In genomic region chr14:44369401-44370123, GRCh38 we compare ENCODE assay signal across 18 cellular contexts.
A peak's percentile ranks its signal among the peaks of the same experiment; 100 is the strongest.
DNase-seq lines count a peak whose midpoint lies in the region; ATAC-seq and TF ChIP-seq lines count a peak whose summit lies in the region.
"Had no signal": no experiment of that assay in that cellular context is flagged by ENCODE, and none has a peak within 500 bp of the region (broad histone marks: within the 10 kb centered on the region; RNA-seq: fewer than 3 reads in every experiment).

No MANE protein-coding gene starts in this region.

- H3K27ac ChIP-seq in Karpas-422 (ENCODE audit: low read length) (no peak overlapping the region), foreskin keratinocyte (no peak overlapping the region), sigmoid colon (no peak overlapping the region), aorta (ENCODE audit: low read depth in 1 of 2, low read length in 2 of 2) (no peak overlapping the region)
- H3K27ac ChIP-seq: Peyer's patch had no signal

- no peak overlapping the region for H3K4me2 ChIP-seq in Karpas-422 (ENCODE audit: low read depth, low read length, poor library complexity, severe bottlenecking)

- no peaks in the 10 kb centered on the region for H3K4me1 ChIP-seq in Karpas-422 (ENCODE audit: low read length)
- peaks cover 31% of the 10 kb centered on the region for H3K4me1 ChIP-seq in foreskin keratinocyte
- no peaks in the 10 kb centered on the region for H3K4me1 ChIP-seq in sigmoid colon
- no peaks in the 10 kb centered on the region for H3K4me1 ChIP-seq in aorta (ENCODE audit: control insufficient read depth in 1 of 2, insufficient read depth in 2 of 2, low read length in 2 of 2)
- H3K4me1 ChIP-seq: Peyer's patch had no signal

- no peak for TF ChIP-seq EP300 in sigmoid colon (IDR thresholded peaks at IDR 0.05)

- TF ChIP-seq CTCF in foreskin keratinocyte (conservative IDR thresholded peaks at IDR 0.05) = peak; percentile 9
- no peak for TF ChIP-seq CTCF in sigmoid colon (IDR thresholded peaks at IDR 0.05)

- H3K79me2 ChIP-seq in Karpas-422 (ENCODE audit: low read length) = no peaks in the 10 kb centered on the region

- peaks cover 4% of the 10 kb centered on the region for H3K9me3 ChIP-seq in Karpas-422 (ENCODE audit: low read length)
- peaks cover 0 to 4% (median 0%) of the 10 kb centered on the region in 4 donors for H3K9me3 ChIP-seq in sigmoid colon
- H3K9me3 ChIP-seq in aorta (ENCODE audit: control insufficient read depth, low read length) = no peaks in the 10 kb centered on the region

- no peak overlapping the region for H3K9ac ChIP-seq in Karpas-422 (ENCODE audit: low read length)

- peak; percentile 7 for DNase-seq in ACHN
- peak; percentile 60 for DNase-seq in Karpas-422
- DNase-seq in NCI-H748 treated with DMSO at 0.1 percent for 48 hours (lab: John Stamatoyannopoulos, UW) = peak; percentile 44
- peak in 1 of 2 donors; percentile 27 for DNase-seq in foreskin keratinocyte
- DNase-seq in sigmoid colon = no peak
- DNase-seq in GF-D8 (lab: John Stamatoyannopoulos, UW) = no peak
- DNase-seq in aorta = no peak
- DNase-seq: activated naive CD8-positive, alpha-beta T cell treated with anti-CD3 and anti-CD28 coated beads, Interleukin-2, amount 50 U/mL, for 24 hours; effector memory CD4-positive, alpha-beta T cell; HFFc6; hippocampal formation; kidney; MM.1S; Peyer's patch; stimulated activated CD4-positive, alpha-beta T cell treated with anti-CD3 and anti-CD28 coated beads, Interleukin-2, amount 100 ng/mL, for 48 hours; SW 1271 had no signal

- TF ChIP-seq POLR2A in sigmoid colon (IDR thresholded peaks at IDR 0.05) = no peak

- ATAC-seq in foreskin keratinocyte (peak; percentile 70), aorta (ENCODE audit: low FRiP score) (no peak), GM18861 (IDR thresholded peaks at IDR 0.05; ENCODE audit: unreplicated experiment) (no peak)
- ATAC-seq: activated naive CD8-positive, alpha-beta T cell treated with anti-CD3 and anti-CD28 coated beads, Interleukin-2, amount 50 U/mL, for 24 hours; mucosa of descending colon had no signal

- H3K9me2 ChIP-seq in Karpas-422 (replicated peaks; ENCODE audit: insufficient read depth, low read length) = no peaks in the 10 kb centered on the region

- H3K27me3 ChIP-seq in Karpas-422 (ENCODE audit: low read length) (no peaks in the 10 kb centered on the region), foreskin keratinocyte (no peaks in the 10 kb centered on the region), sigmoid colon (no peaks in the 10 kb centered on the region), aorta (ENCODE audit: control insufficient read depth in 1 of 2, insufficient read depth in 2 of 2, low read length in 1 of 2) (no peaks in the 10 kb centered on the region)
- H3K27me3 ChIP-seq: Peyer's patch had no signal

- in situ Hi-C loops in ACHN (cut with HindIII; ENCODE audit: low pct_ligation_motif_present, low pct_unique_long_range_greater_than_20kb, low sequenced_read_pairs) = no loop called here

- H2AFZ ChIP-seq in Karpas-422 (ENCODE audit: low read length) = no peak overlapping the region

- H3K36me3 ChIP-seq in Karpas-422 (ENCODE audit: insufficient read depth, low read length) (no peaks in the 10 kb centered on the region), sigmoid colon (no peaks in the 10 kb centered on the region), aorta (ENCODE audit: control insufficient read depth in 1 of 2, insufficient read depth in 2 of 2, low read length in 1 of 2) (no peaks in the 10 kb centered on the region)
- H3K36me3 ChIP-seq: Peyer's patch had no signal

- H3K4me3 ChIP-seq in Karpas-422 (ENCODE audit: low read length) (no peak overlapping the region), sigmoid colon (no peak overlapping the region), aorta (ENCODE audit: low read length in 2 of 2) (no peak overlapping the region)
- H3K4me3 ChIP-seq: mucosa of descending colon, Peyer's patch had no signal

- intact Hi-C loops in sigmoid colon (cut with DNase I) = no loop called here
- intact Hi-C loops in aorta (cut with DNase I) = no loop called here

- no peaks in the 10 kb centered on the region for H4K20me1 ChIP-seq in Karpas-422 (ENCODE audit: insufficient read depth, low read depth, low read length)

Comparison
In these comparisons a context has a peak if more than half of its experiments do, and no peak if none do; other contexts are left out.
1. DNase-seq: peak in ACHN (single experiment), Karpas-422 (single experiment) and NCI-H748 treated with DMSO at 0.1 percent for 48 hours (single experiment); none in sigmoid colon (single experiment), GF-D8 (single experiment) and aorta (0 of 2).